Comparison of ENCODE assay signal across 8 cellular contexts in the genomic region with DNA sequence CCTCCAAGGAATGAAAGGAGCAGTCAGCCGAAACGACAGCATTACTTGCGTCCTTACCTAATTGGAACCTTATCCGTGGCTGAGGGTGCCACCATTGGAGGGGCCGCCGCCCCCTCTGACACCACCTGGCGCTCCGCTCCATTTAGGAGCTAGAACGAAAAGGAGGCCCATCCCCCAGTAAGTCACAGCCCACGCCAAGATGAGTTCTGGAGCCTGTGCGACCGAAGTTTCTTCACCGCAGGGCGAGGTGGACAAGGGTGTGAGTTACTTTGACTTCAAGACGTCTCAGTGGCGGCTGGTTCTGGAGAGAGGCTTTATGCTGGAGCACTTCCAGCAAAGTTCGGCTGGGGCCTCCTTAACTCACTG. TPM values are rescaled to one million over a fixed set of nuclear protein-coding genes. Genes with fewer than 3 reads are reported as not detected.
DNase-seq lines count a peak whose midpoint lies in the region; ATAC-seq and TF ChIP-seq lines count a peak whose summit lies in the region.

No MANE protein-coding gene starts in this region.

- H3K27me3 Mint-ChIP-seq in activated naive CD8-positive, alpha-beta T cell treated with anti-CD3 and anti-CD28 coated beads, Interleukin-2, amount 50 U/mL, for 24 hours: no peaks in the 10 kb centered on the region

- no peaks in the 10 kb centered on the region for H3K27me3 ChIP-seq in RWPE2 (ENCODE audit: insufficient read depth, poor library complexity, severe bottlenecking)
- no peaks in the 10 kb centered on the region for H3K27me3 ChIP-seq in left ventricle myocardium inferior (ENCODE audit: low read depth)

- H3K27ac Mint-ChIP-seq in activated naive CD8-positive, alpha-beta T cell treated with anti-CD3 and anti-CD28 coated beads, Interleukin-2, amount 50 U/mL, for 24 hours: peak overlapping the region; percentile 93

- TF ChIP-seq CTCF in RWPE2 (IDR thresholded peaks at IDR 0.05; ENCODE audit: poor library complexity, severe bottlenecking) (no peak), left ventricle myocardium inferior (IDR thresholded peaks at IDR 0.05; ENCODE audit: borderline replicate concordance) (no peak)

- intact Hi-C loops in left ventricle myocardium inferior (cut with micrococcal nuclease): loop anchor here (5.0 kb wide), 1 partner anchor 62 kb away; no protein-coding TSS in a partner anchor

- no peaks in the 10 kb centered on the region for H3K9me3 Mint-ChIP-seq in activated naive CD8-positive, alpha-beta T cell treated with anti-CD3 and anti-CD28 coated beads, Interleukin-2, amount 50 U/mL, for 24 hours

- H3K4me3 Mint-ChIP-seq in activated naive CD8-positive, alpha-beta T cell treated with anti-CD3 and anti-CD28 coated beads, Interleukin-2, amount 50 U/mL, for 24 hours: peak overlapping the region; percentile 89

- H3K4me3 ChIP-seq in RWPE2 (ENCODE audit: severe bottlenecking) (peak overlapping the region; percentile 83), left ventricle myocardium inferior (peak overlapping the region; percentile 95)

- peaks cover 58% of the 10 kb centered on the region for H3K4me1 Mint-ChIP-seq in activated naive CD8-positive, alpha-beta T cell treated with anti-CD3 and anti-CD28 coated beads, Interleukin-2, amount 50 U/mL, for 24 hours

- H3K27ac ChIP-seq in RWPE2 (ENCODE audit: poor library complexity, severe bottlenecking) (peak overlapping the region; percentile 83), left ventricle myocardium inferior (replicated peaks) (peak overlapping the region; percentile 98)

- H3K9me3 ChIP-seq in RWPE2 (ENCODE audit: severe bottlenecking) (no peaks in the 10 kb centered on the region), left ventricle myocardium inferior (replicated peaks) (no peaks in the 10 kb centered on the region)

- H3K4me1 ChIP-seq in RWPE2 (ENCODE audit: insufficient read depth, poor library complexity, severe bottlenecking) (peaks cover 4% of the 10 kb centered on the region), left ventricle myocardium inferior (peaks cover 68% of the 10 kb centered on the region)

- H3K36me3 ChIP-seq in RWPE2 (ENCODE audit: low read depth): no peaks in the 10 kb centered on the region
- H3K36me3 ChIP-seq in left ventricle myocardium inferior: no peaks in the 10 kb centered on the region

- ATAC-seq in HG02938 (IDR thresholded peaks at IDR 0.05; ENCODE audit: unreplicated experiment): peak; percentile 16
- peak; percentile 7; the same call in 1 of the 3 replicates for ATAC-seq in RWPE2 (ENCODE audit: low read depth)
- peak; percentile 40 for ATAC-seq in activated naive CD8-positive, alpha-beta T cell treated with anti-CD3 and anti-CD28 coated beads, Interleukin-2, amount 50 U/mL, for 24 hours

- H3K36me3 Mint-ChIP-seq in activated naive CD8-positive, alpha-beta T cell treated with anti-CD3 and anti-CD28 coated beads, Interleukin-2, amount 50 U/mL, for 24 hours (ENCODE audit: low read depth): peaks cover 19% of the 10 kb centered on the region

- peak; percentile 36 for DNase-seq in activated T-cell treated with anti-CD3 and anti-CD28 coated beads for 1 hour (ENCODE audit: low read depth)
- DNase-seq in activated T-cell treated with anti-CD3 and anti-CD28 coated beads, Interleukin-2, amount 50 U/mL, for 1 hour: no peak
- no peak for DNase-seq in RWPE2 (ENCODE audit: low spot score)
- DNase-seq in activated naive CD8-positive, alpha-beta T cell treated with anti-CD3 and anti-CD28 coated beads, Interleukin-2, amount 50 U/mL, for 24 hours: peak; percentile 70
- DNase-seq in left ventricle myocardium inferior: peak; percentile 42
- peak; percentile 56 for DNase-seq in putamen (ENCODE audit: low spot score)
- DNase-seq in DMS114 treated with DMSO at 0.1 percent for 48 hours (lab: John Stamatoyannopoulos, UW; ENCODE audit: unreplicated experiment): no peak

RNA-seq across cellular contexts. Expression of a gene that starts 0.7 kb away (rescaled TPM):
- 25.9 TPM for total RNA-seq in left ventricle myocardium inferior

Comparison
In these comparisons a context has a peak if more than half of its experiments do, and no peak if none do; other contexts are left out.
1. DNase-seq: peak in activated T-cell treated with anti-CD3 and anti-CD28 coated beads for 1 hour (single experiment), activated naive CD8-positive, alpha-beta T cell treated with anti-CD3 and anti-CD28 coated beads, Interleukin-2, amount 50 U/mL, for 24 hours (single experiment), left ventricle myocardium inferior (single experiment) and putamen (single experiment); none in activated T-cell treated with anti-CD3 and anti-CD28 coated beads, Interleukin-2, amount 50 U/mL, for 1 hour (single experiment), RWPE2 (single experiment) and DMS114 treated with DMSO at 0.1 percent for 48 hours (single experiment).
2. Peak in every context shown above with its lines, with median percentiles within 50 percentile points of each other: ATAC-seq.